8 cellular contexts compared by ENCODE assay signal in genomic region chr5:109865636-109866035, GRCh38.
A peak's percentile ranks its signal among the peaks of the same experiment; 100 is the strongest.
DNase-seq lines count a peak whose midpoint lies in the region; ATAC-seq and TF ChIP-seq lines count a peak whose summit lies in the region.

No MANE protein-coding gene starts in this region.

- peaks cover 69% of the 10 kb centered on the region for H3K4me1 Mint-ChIP-seq in activated CD8-positive, alpha-beta T cell treated with anti-CD3 and anti-CD28 coated beads for 36 hours (ENCODE audit: low read depth)
- peaks cover 17% of the 10 kb centered on the region for H3K4me1 Mint-ChIP-seq in activated CD8-positive, alpha-beta T cell treated with anti-CD3 and anti-CD28 coated beads, Interleukin-2, amount 10 ng/mL, durations not matched to agents 7 days and 5 days (ENCODE audit: low read depth)
- peaks cover 21% of the 10 kb centered on the region for H3K4me1 Mint-ChIP-seq in stimulated activated effector memory CD8-positive, alpha-beta T cell treated with anti-CD3 and anti-CD28 coated beads, Interleukin-12 subunit alpha, Interleukin-12 subunit beta, amount 100 ng/mL, for 72 hours

- no peaks in the 10 kb centered on the region for H3K9me3 Mint-ChIP-seq in activated CD8-positive, alpha-beta T cell treated with anti-CD3 and anti-CD28 coated beads for 36 hours
- H3K9me3 Mint-ChIP-seq in activated CD8-positive, alpha-beta T cell treated with anti-CD3 and anti-CD28 coated beads, Interleukin-2, amount 10 ng/mL, durations not matched to agents 7 days and 5 days (ENCODE audit: insufficient read depth): no peaks in the 10 kb centered on the region
- H3K9me3 Mint-ChIP-seq in stimulated activated effector memory CD8-positive, alpha-beta T cell treated with anti-CD3 and anti-CD28 coated beads, Interleukin-12 subunit alpha, Interleukin-12 subunit beta, amount 100 ng/mL, for 72 hours: no peaks in the 10 kb centered on the region

- intact Hi-C loops in activated CD8-positive, alpha-beta T cell treated with anti-CD3 and anti-CD28 coated beads for 36 hours (cut with micrococcal nuclease): no loop called here

- CTCF ChIA-PET in activated CD8-positive, alpha-beta T cell treated with anti-CD3 and anti-CD28 coated beads for 36 hours (lab: Charles Lee): interaction anchor here (1.1 kb wide), 1 partner anchor 10 kb away, joined by 3 read pairs; no protein-coding TSS in a partner anchor
- CTCF ChIA-PET in activated CD8-positive, alpha-beta T cell treated with anti-CD3 and anti-CD28 coated beads, Interleukin-2, amount 10 ng/mL, durations not matched to agents 7 days and 5 days (lab: Charles Lee): no interaction called here

- DNase-seq in activated CD8-positive, alpha-beta T cell treated with anti-CD3 and anti-CD28 coated beads for 36 hours: peak; percentile 38
- no peak for DNase-seq in activated CD8-positive, alpha-beta T cell treated with anti-CD3 and anti-CD28 coated beads, Interleukin-2, amount 10 ng/mL, durations not matched to agents 7 days and 5 days
- peak; percentile 32 for DNase-seq in NCI-H510A (lab: John Stamatoyannopoulos, UW)
- peak; percentile 78 for DNase-seq in epithelial cell of prostate (ENCODE audit: low read depth, low spot score)
- no peak for DNase-seq in stimulated activated effector memory CD8-positive, alpha-beta T cell treated with anti-CD3 and anti-CD28 coated beads, Interleukin-12 subunit alpha, Interleukin-12 subunit beta, amount 100 ng/mL, for 72 hours (ENCODE audit: low spot score in 2 of 2)
- no peak for DNase-seq in HuH-7 (ENCODE audit: low spot score)

- peaks cover 55% of the 10 kb centered on the region for H3K36me3 Mint-ChIP-seq in activated CD8-positive, alpha-beta T cell treated with anti-CD3 and anti-CD28 coated beads for 36 hours (ENCODE audit: low read depth)
- H3K36me3 Mint-ChIP-seq in activated CD8-positive, alpha-beta T cell treated with anti-CD3 and anti-CD28 coated beads, Interleukin-2, amount 10 ng/mL, durations not matched to agents 7 days and 5 days (ENCODE audit: low read depth): peaks cover 57% of the 10 kb centered on the region
- H3K36me3 Mint-ChIP-seq in stimulated activated effector memory CD8-positive, alpha-beta T cell treated with anti-CD3 and anti-CD28 coated beads, Interleukin-12 subunit alpha, Interleukin-12 subunit beta, amount 100 ng/mL, for 72 hours: peaks cover 53% of the 10 kb centered on the region

- POLR2A ChIA-PET in activated CD8-positive, alpha-beta T cell treated with anti-CD3 and anti-CD28 coated beads for 36 hours (lab: Charles Lee): interaction anchor here (2.2 kb wide), 1 partner anchor 9 kb away, joined by 9 read pairs; no protein-coding TSS in a partner anchor
- POLR2A ChIA-PET in activated CD8-positive, alpha-beta T cell treated with anti-CD3 and anti-CD28 coated beads, Interleukin-2, amount 10 ng/mL, durations not matched to agents 7 days and 5 days (lab: Charles Lee): no interaction called here

- no peak overlapping the region for H3K4me3 Mint-ChIP-seq in activated CD8-positive, alpha-beta T cell treated with anti-CD3 and anti-CD28 coated beads for 36 hours
- no peak overlapping the region for H3K4me3 Mint-ChIP-seq in activated CD8-positive, alpha-beta T cell treated with anti-CD3 and anti-CD28 coated beads, Interleukin-2, amount 10 ng/mL, durations not matched to agents 7 days and 5 days
- no peak overlapping the region for H3K4me3 Mint-ChIP-seq in stimulated activated effector memory CD8-positive, alpha-beta T cell treated with anti-CD3 and anti-CD28 coated beads, Interleukin-12 subunit alpha, Interleukin-12 subunit beta, amount 100 ng/mL, for 72 hours

- no peak for TF ChIP-seq CTCF in activated CD8-positive, alpha-beta T cell treated with anti-CD3 and anti-CD28 coated beads for 36 hours (IDR thresholded peaks at IDR 0.05)

- TF ChIP-seq POLR2A in GM18505 (IDR thresholded peaks at IDR 0.05; ENCODE audit: borderline replicate concordance, extremely low read depth, insufficient read depth, insufficient read length): no peak

- peak overlapping the region; percentile 13 for H3K27ac Mint-ChIP-seq in activated CD8-positive, alpha-beta T cell treated with anti-CD3 and anti-CD28 coated beads for 36 hours
- H3K27ac Mint-ChIP-seq in activated CD8-positive, alpha-beta T cell treated with anti-CD3 and anti-CD28 coated beads, Interleukin-2, amount 10 ng/mL, durations not matched to agents 7 days and 5 days: no peak overlapping the region
- H3K27ac Mint-ChIP-seq in stimulated activated effector memory CD8-positive, alpha-beta T cell treated with anti-CD3 and anti-CD28 coated beads, Interleukin-12 subunit alpha, Interleukin-12 subunit beta, amount 100 ng/mL, for 72 hours: no peak overlapping the region

- peak overlapping the region; percentile 72 for H3K27ac ChIP-seq in epithelial cell of prostate

- ATAC-seq in activated CD8-positive, alpha-beta T cell treated with anti-CD3 and anti-CD28 coated beads for 36 hours: peak; percentile 54
- ATAC-seq in activated CD8-positive, alpha-beta T cell treated with anti-CD3 and anti-CD28 coated beads, Interleukin-2, amount 10 ng/mL, durations not matched to agents 7 days and 5 days: no peak
- peak; percentile 79 for ATAC-seq in stimulated activated effector memory CD8-positive, alpha-beta T cell treated with anti-CD3 and anti-CD28 coated beads, Interleukin-12 subunit alpha, Interleukin-12 subunit beta, amount 100 ng/mL, for 72 hours
- no peak for ATAC-seq in GM18505 (IDR thresholded peaks at IDR 0.05; ENCODE audit: unreplicated experiment)
- no peak for ATAC-seq in GM21576 (IDR thresholded peaks at IDR 0.05; ENCODE audit: unreplicated experiment)

- H3K27me3 Mint-ChIP-seq in activated CD8-positive, alpha-beta T cell treated with anti-CD3 and anti-CD28 coated beads for 36 hours: no peaks in the 10 kb centered on the region
- H3K27me3 Mint-ChIP-seq in activated CD8-positive, alpha-beta T cell treated with anti-CD3 and anti-CD28 coated beads, Interleukin-2, amount 10 ng/mL, durations not matched to agents 7 days and 5 days (ENCODE audit: low read depth): no peaks in the 10 kb centered on the region

Comparison
In these comparisons a context has a peak if more than half of its experiments do, and no peak if none do; other contexts are left out.
1. ATAC-seq: peak in activated CD8-positive, alpha-beta T cell treated with anti-CD3 and anti-CD28 coated beads for 36 hours (single experiment) and stimulated activated effector memory CD8-positive, alpha-beta T cell treated with anti-CD3 and anti-CD28 coated beads, Interleukin-12 subunit alpha, Interleukin-12 subunit beta, amount 100 ng/mL, for 72 hours (single experiment); none in activated CD8-positive, alpha-beta T cell treated with anti-CD3 and anti-CD28 coated beads, Interleukin-2, amount 10 ng/mL, durations not matched to agents 7 days and 5 days (single experiment), GM18505 (single experiment) and GM21576 (single experiment).
2. DNase-seq: peak in activated CD8-positive, alpha-beta T cell treated with anti-CD3 and anti-CD28 coated beads for 36 hours (single experiment), NCI-H510A (single experiment) and epithelial cell of prostate (single experiment); none in activated CD8-positive, alpha-beta T cell treated with anti-CD3 and anti-CD28 coated beads, Interleukin-2, amount 10 ng/mL, durations not matched to agents 7 days and 5 days (single experiment), stimulated activated effector memory CD8-positive, alpha-beta T cell treated with anti-CD3 and anti-CD28 coated beads, Interleukin-12 subunit alpha, Interleukin-12 subunit beta, amount 100 ng/mL, for 72 hours (0 of 2) and HuH-7 (single experiment).